Comparison of ENCODE assay signal across 3 cellular contexts in genomic region chr3:160475153-160475552, GRCh38.
TF ChIP-seq lines count a peak whose summit lies in the region.

No MANE protein-coding gene starts in this region.

TF ChIP-seq in HepG2, 621 proteins besides CTCF, POLR2A, EP300 and RAD21 (continues in another document):
- TF ChIP-seq, protein P1, sequence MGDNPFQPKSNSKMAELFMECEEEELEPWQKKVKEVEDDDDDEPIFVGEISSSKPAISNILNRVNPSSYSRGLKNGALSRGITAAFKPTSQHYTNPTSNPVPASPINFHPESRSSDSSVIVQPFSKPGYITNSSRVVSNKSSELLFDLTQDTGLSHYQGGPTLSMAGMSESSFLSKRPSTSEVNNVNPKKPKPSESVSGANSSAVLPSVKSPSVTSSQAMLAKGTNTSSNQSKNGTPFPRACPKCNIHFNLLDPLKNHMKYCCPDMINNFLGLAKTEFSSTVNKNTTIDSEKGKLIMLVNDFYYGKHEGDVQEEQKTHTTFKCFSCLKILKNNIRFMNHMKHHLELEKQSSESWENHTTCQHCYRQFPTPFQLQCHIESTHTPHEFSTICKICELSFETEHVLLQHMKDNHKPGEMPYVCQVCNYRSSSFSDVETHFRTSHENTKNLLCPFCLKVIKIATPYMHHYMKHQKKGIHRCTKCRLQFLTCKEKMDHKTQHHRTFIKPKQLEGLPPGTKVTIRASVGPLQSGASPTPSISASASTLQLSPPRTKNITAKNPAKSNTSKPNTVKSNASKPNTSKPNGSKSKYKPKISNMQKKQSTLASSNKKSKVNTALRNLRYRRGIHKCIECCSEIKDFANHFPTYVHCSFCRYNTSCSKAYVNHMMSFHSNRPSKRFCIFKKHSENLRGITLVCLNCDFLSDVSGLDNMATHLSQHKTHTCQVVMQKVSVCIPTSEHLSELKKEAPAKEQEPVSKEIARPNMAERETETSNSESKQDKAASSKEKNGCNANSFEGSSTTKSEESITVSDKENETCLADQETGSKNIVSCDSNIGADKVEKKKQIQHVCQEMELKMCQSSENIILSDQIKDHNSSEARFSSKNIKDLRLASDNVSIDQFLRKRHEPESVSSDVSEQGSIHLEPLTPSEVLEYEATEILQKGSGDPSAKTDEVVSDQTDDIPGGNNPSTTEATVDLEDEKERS (CRISPR knock-in tag; IDR thresholded peaks at IDR 0.05) = no peak
- TF ChIP-seq, protein P2, sequence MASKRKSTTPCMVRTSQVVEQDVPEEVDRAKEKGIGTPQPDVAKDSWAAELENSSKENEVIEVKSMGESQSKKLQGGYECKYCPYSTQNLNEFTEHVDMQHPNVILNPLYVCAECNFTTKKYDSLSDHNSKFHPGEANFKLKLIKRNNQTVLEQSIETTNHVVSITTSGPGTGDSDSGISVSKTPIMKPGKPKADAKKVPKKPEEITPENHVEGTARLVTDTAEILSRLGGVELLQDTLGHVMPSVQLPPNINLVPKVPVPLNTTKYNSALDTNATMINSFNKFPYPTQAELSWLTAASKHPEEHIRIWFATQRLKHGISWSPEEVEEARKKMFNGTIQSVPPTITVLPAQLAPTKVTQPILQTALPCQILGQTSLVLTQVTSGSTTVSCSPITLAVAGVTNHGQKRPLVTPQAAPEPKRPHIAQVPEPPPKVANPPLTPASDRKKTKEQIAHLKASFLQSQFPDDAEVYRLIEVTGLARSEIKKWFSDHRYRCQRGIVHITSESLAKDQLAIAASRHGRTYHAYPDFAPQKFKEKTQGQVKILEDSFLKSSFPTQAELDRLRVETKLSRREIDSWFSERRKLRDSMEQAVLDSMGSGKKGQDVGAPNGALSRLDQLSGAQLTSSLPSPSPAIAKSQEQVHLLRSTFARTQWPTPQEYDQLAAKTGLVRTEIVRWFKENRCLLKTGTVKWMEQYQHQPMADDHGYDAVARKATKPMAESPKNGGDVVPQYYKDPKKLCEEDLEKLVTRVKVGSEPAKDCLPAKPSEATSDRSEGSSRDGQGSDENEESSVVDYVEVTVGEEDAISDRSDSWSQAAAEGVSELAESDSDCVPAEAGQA (IDR thresholded peaks at IDR 0.05; ENCODE audit: low read depth) = no peak
- TF ChIP-seq, protein P2 (CRISPR knock-in tag; IDR thresholded peaks at IDR 0.05; ENCODE audit: borderline replicate concordance) = no peak
- TF ChIP-seq MAFK (conservative IDR thresholded peaks at IDR 0.05 in 1 of 2, IDR thresholded peaks at IDR 0.05 in 1 of 2; ENCODE audit: low read length in 2 of 2) = peak; percentile 76 to 94
- TF ChIP-seq MAFF (IDR thresholded peaks at IDR 0.05; ENCODE audit: low read depth, low read length) = peak; percentile 86
- no peak for TF ChIP-seq ZNF34 (CRISPR knock-in tag; IDR thresholded peaks at IDR 0.05; ENCODE audit: borderline replicate concordance)
- no peak for TF ChIP-seq LCORL (IDR thresholded peaks at IDR 0.05)
- no peak for TF ChIP-seq LCORL (CRISPR knock-in tag; IDR thresholded peaks at IDR 0.05)

TF ChIP-seq in SK-N-SH treated with all-trans-retinoic acid at 6 μM for 48 hours, 23 proteins besides CTCF, POLR2A, EP300 and RAD21 (continues in another document):
- TF ChIP-seq ZNF565 (CRISPR knock-in tag; conservative IDR thresholded peaks at IDR 0.05; ENCODE audit: low read depth) = no peak
- TF ChIP-seq GLIS3 (CRISPR knock-in tag; IDR thresholded peaks at IDR 0.05) = no peak
- no peak for TF ChIP-seq ZFP3 (CRISPR knock-in tag; IDR thresholded peaks at IDR 0.05)
- TF ChIP-seq ZNF70 (CRISPR knock-in tag; IDR thresholded peaks at IDR 0.05) = no peak
- TF ChIP-seq PPARA (CRISPR knock-in tag; IDR thresholded peaks at IDR 0.05; ENCODE audit: borderline replicate concordance) = no peak
- TF ChIP-seq TOX (CRISPR knock-in tag; IDR thresholded peaks at IDR 0.05; ENCODE audit: borderline replicate concordance) = no peak
- no peak for TF ChIP-seq ARNTL (CRISPR knock-in tag; IDR thresholded peaks at IDR 0.05; ENCODE audit: borderline replicate concordance, low read depth)
- TF ChIP-seq ESRRG (CRISPR knock-in tag; IDR thresholded peaks at IDR 0.05) = no peak
- TF ChIP-seq BACH2 (CRISPR knock-in tag; IDR thresholded peaks at IDR 0.05; ENCODE audit: borderline replicate concordance) = no peak
- no peak for TF ChIP-seq CSDC2 (CRISPR knock-in tag; IDR thresholded peaks at IDR 0.05)
- TF ChIP-seq, protein P3, sequence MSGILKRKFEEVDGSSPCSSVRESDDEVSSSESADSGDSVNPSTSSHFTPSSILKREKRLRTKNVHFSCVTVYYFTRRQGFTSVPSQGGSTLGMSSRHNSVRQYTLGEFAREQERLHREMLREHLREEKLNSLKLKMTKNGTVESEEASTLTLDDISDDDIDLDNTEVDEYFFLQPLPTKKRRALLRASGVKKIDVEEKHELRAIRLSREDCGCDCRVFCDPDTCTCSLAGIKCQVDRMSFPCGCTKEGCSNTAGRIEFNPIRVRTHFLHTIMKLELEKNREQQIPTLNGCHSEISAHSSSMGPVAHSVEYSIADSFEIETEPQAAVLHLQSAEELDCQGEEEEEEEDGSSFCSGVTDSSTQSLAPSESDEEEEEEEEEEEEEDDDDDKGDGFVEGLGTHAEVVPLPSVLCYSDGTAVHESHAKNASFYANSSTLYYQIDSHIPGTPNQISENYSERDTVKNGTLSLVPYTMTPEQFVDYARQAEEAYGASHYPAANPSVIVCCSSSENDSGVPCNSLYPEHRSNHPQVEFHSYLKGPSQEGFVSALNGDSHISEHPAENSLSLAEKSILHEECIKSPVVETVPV (CRISPR knock-in tag; IDR thresholded peaks at IDR 0.05) = no peak
- no peak for TF ChIP-seq RARB (CRISPR knock-in tag; IDR thresholded peaks at IDR 0.05)
- TF ChIP-seq PATZ1 (CRISPR knock-in tag; IDR thresholded peaks at IDR 0.05; ENCODE audit: borderline replicate concordance) = no peak
- TF ChIP-seq OSR1 (CRISPR knock-in tag; IDR thresholded peaks at IDR 0.05) = no peak
- TF ChIP-seq, protein P4, sequence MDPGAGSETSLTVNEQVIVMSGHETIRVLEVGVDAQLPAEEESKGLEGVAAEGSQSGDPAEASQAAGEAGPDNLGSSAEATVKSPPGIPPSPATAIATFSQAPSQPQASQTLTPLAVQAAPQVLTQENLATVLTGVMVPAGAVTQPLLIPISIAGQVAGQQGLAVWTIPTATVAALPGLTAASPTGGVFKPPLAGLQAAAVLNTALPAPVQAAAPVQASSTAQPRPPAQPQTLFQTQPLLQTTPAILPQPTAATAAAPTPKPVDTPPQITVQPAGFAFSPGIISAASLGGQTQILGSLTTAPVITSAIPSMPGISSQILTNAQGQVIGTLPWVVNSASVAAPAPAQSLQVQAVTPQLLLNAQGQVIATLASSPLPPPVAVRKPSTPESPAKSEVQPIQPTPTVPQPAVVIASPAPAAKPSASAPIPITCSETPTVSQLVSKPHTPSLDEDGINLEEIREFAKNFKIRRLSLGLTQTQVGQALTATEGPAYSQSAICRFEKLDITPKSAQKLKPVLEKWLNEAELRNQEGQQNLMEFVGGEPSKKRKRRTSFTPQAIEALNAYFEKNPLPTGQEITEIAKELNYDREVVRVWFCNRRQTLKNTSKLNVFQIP (CRISPR knock-in tag; IDR thresholded peaks at IDR 0.05; ENCODE audit: borderline replicate concordance, low read depth) = no peak
- TF ChIP-seq ZC3H10 (CRISPR knock-in tag; IDR thresholded peaks at IDR 0.05) = no peak

TF ChIP-seq in H1, 55 proteins besides CTCF, POLR2A, EP300 and RAD21:
- TF ChIP-seq HDAC2 (IDR thresholded peaks at IDR 0.05; ENCODE audit: borderline replicate concordance in 1 of 2, low read depth in 2 of 2, low read length in 2 of 2) = no peak
- peak; percentile 9; the same call in 1 of the 2 replicates for TF ChIP-seq MAFK (IDR thresholded peaks at IDR 0.05; ENCODE audit: low read depth, low read length)
